ENCODE assay signal across 8 cellular contexts in genomic region chr11:46917109-46918086, GRCh38. TPM values are rescaled to one million over a fixed set of nuclear protein-coding genes. Genes with fewer than 3 reads are reported as not detected.
DNase-seq lines count a peak whose midpoint lies in the region; ATAC-seq and TF ChIP-seq lines count a peak whose summit lies in the region.

No MANE protein-coding gene starts in this region.

- intact Hi-C loops in left cardiac atrium (cut with DNase I) (loop anchor here in 1 of 2 donors (5.0 kb wide), 1 partner anchor 85 kb away; no protein-coding TSS in a partner anchor), mammary epithelial cell (cut with micrococcal nuclease) (loop anchor here (2.0 kb wide), 2 partner anchors 19 to 29 kb away; partner anchors contain the start of gene CSTPP1), mucosa of descending colon (cut with DNase I, micrococcal nuclease) (loop anchor here in 1 of 2 donors (10.0 kb wide), 1 partner anchor 237 kb away; no protein-coding TSS in a partner anchor), aorta (cut with DNase I) (no loop called here)

- H3K27ac ChIP-seq in cardiac muscle cell (peak overlapping the region; percentile 70), mammary epithelial cell (ENCODE audit: insufficient read depth, low read depth, low read length) (peak overlapping the region; percentile 44), aorta (ENCODE audit: low read depth in 1 of 2, low read length in 2 of 2) (no peak overlapping the region)

- H2AFZ ChIP-seq in mammary epithelial cell (ENCODE audit: low read depth, low read length): peak overlapping the region; percentile 98

- peak overlapping the region; percentile 94 for H3K4me2 ChIP-seq in mammary epithelial cell (ENCODE audit: insufficient read depth, low read depth, low read length)

- no peak for ATAC-seq in left cardiac atrium
- peak; percentile 10 for ATAC-seq in mucosa of descending colon
- no peak for ATAC-seq in aorta (ENCODE audit: low FRiP score)
- ATAC-seq in GM18502 (IDR thresholded peaks at IDR 0.05; ENCODE audit: poor library complexity, unreplicated experiment): no peak

- no peaks in the 10 kb centered on the region for H3K36me3 ChIP-seq in cardiac muscle cell
- no peaks in the 10 kb centered on the region for H3K36me3 ChIP-seq in mammary epithelial cell (ENCODE audit: insufficient read depth, low read length)
- no peaks in the 10 kb centered on the region for H3K36me3 ChIP-seq in mucosa of descending colon (ENCODE audit: low read depth)
- H3K36me3 ChIP-seq in aorta (ENCODE audit: control insufficient read depth in 1 of 2, insufficient read depth in 2 of 2, low read length in 1 of 2): no peaks in the 10 kb centered on the region

- peak overlapping the region; percentile 59 for H3K9ac ChIP-seq in mammary epithelial cell (ENCODE audit: insufficient read depth, low read length)

- H3K79me2 ChIP-seq in mammary epithelial cell (ENCODE audit: insufficient read depth, low read length): no peaks in the 10 kb centered on the region

- WGBS in mammary epithelial cell (ENCODE audit: low coverage, missing lambda C conversion rate): under 1% methylated on average over 38 of the region's 55 CpGs
- 1% methylated on average over 55 of the region's 55 CpGs for WGBS in aorta, 2 donors

- CTCF ChIA-PET in mammary epithelial cell (lab: Charles Lee; ENCODE audit: low non-redundant PET): interaction anchor here (0.6 to 0.7 kb wide), 2 partner anchors 12 to 949 kb away, joined by 3 to 5 read pairs; no protein-coding TSS in a partner anchor

- H3K9me3 ChIP-seq in cardiac muscle cell (ENCODE audit: low read depth) (no peaks in the 10 kb centered on the region), mammary epithelial cell (replicated peaks; ENCODE audit: insufficient read depth, low read length) (no peaks in the 10 kb centered on the region), mucosa of descending colon (no peaks in the 10 kb centered on the region), aorta (ENCODE audit: control insufficient read depth, low read length) (no peaks in the 10 kb centered on the region)

- DNase-seq in cardiac muscle cell (ENCODE audit: low read depth in 1 of 2, low spot score in 1 of 2): no peak
- no peak for DNase-seq in left cardiac atrium
- DNase-seq in mammary epithelial cell: no peak
- peak in 1 of 3 donors; percentile 43 for DNase-seq in mucosa of descending colon
- no peak for DNase-seq in aorta
- no peak for DNase-seq in ureter (ENCODE audit: low spot score)
- no peak for DNase-seq in stimulated activated CD4-positive, alpha-beta T cell treated with anti-CD3 and anti-CD28 coated beads, Interleukin-2, amount 100 ng/mL, for 48 hours

- H3K4me1 ChIP-seq in cardiac muscle cell (ENCODE audit: low read depth) (peaks cover 43% of the 10 kb centered on the region), mammary epithelial cell (ENCODE audit: insufficient read depth, low read length) (peaks cover 38% of the 10 kb centered on the region), mucosa of descending colon (ENCODE audit: low read depth) (peaks cover 12% of the 10 kb centered on the region), aorta (ENCODE audit: control insufficient read depth in 1 of 2, insufficient read depth in 2 of 2, low read length in 2 of 2) (no peaks in the 10 kb centered on the region)

- H3K4me3 ChIP-seq in cardiac muscle cell (peak overlapping the region; percentile 51), mammary epithelial cell (replicated peaks in 1 of 3; ENCODE audit: insufficient read depth in 1 of 3, low read depth in 2 of 3, low read length in 3 of 3) (peak overlapping the region; percentile 57 to 66 (median 62)), mucosa of descending colon (peak overlapping the region; percentile 33), aorta (ENCODE audit: low read length in 2 of 2) (peak overlapping the region; percentile 55 to 60)

- H3K27me3 ChIP-seq in cardiac muscle cell (no peaks in the 10 kb centered on the region), mammary epithelial cell (ENCODE audit: insufficient read depth, low read length) (no peaks in the 10 kb centered on the region), aorta (ENCODE audit: control insufficient read depth in 1 of 2, insufficient read depth in 2 of 2, low read length in 1 of 2) (no peaks in the 10 kb centered on the region)

- dilution Hi-C loops in mammary epithelial cell (cut with HindIII; ENCODE audit: low sequenced_read_pairs): loop anchor here (25.0 kb wide), 1 partner anchor 245 kb away; no protein-coding TSS in a partner anchor

- no TSS peak for BruUV-seq in mammary epithelial cell (replicated peaks; lab: Mats Ljungman, UMichigan)

- TF ChIP-seq CTCF in cardiac muscle cell (IDR thresholded peaks at IDR 0.05; ENCODE audit: low read depth, low read length) (no peak), mammary epithelial cell (conservative IDR thresholded peaks at IDR 0.05 in 1 of 2, IDR thresholded peaks at IDR 0.05 in 1 of 2; ENCODE audit: extremely low read depth in 1 of 2, insufficient read depth in 1 of 2, low read depth in 1 of 2, low read length in 2 of 2) (no peak), mucosa of descending colon (IDR thresholded peaks at IDR 0.05) (no peak)

- in situ Hi-C loops in mammary epithelial cell (cut with MboI; ENCODE audit: low sequenced_read_pairs in 2 of 2): loop anchor here in 1 of 2 donors (10.0 kb wide), 1 partner anchor 237 kb away; no protein-coding TSS in a partner anchor

- no peaks in the 10 kb centered on the region for H4K20me1 ChIP-seq in mammary epithelial cell (ENCODE audit: insufficient read depth, low read length)

RNA-seq across cellular contexts. Expression of gene LRP4, which starts 1.0 kb away (rescaled TPM):
- total RNA-seq in cardiac muscle cell (14.6 and 19.2 TPM in 2 replicates), left cardiac atrium (10 to 100 TPM; 20.2 to 21.0 TPM), mammary epithelial cell (1 to 10 TPM; 2.7 to 5.7 TPM), mucosa of descending colon (10 to 100 TPM; 19.7 to 50.0 (median 35.3) TPM), aorta (1 to 10 TPM; 4.0 to 8.6 TPM), ureter (8.6 TPM)
- polyA plus RNA-seq in cardiac muscle cell (14.6 and 15.9 TPM in 2 replicates), mammary epithelial cell (3.8 TPM), aorta (1 to 10 TPM in 1 of 2 donors, under 1 TPM in 1; 0.90 to 2.1 TPM)
- 7.0 TPM for polyA minus RNA-seq in mammary epithelial cell

RNA-seq across cellular contexts. Expression of gene CSTPP1, which starts 19.2 kb away (rescaled TPM):
- total RNA-seq in cardiac muscle cell: 46.4 and 49.7 TPM in 2 replicates
- polyA plus RNA-seq in cardiac muscle cell: 81.6 and 83.6 TPM in 2 replicates
- total RNA-seq in left cardiac atrium: 10 to 100 TPM; 11.4 to 12.3 TPM
- total RNA-seq in mammary epithelial cell: 10 to 100 TPM; 25.7 to 35.0 TPM
- 31.6 TPM for polyA plus RNA-seq in mammary epithelial cell
- polyA minus RNA-seq in mammary epithelial cell: 25.9 TPM
- total RNA-seq in mucosa of descending colon: 10 to 100 TPM; 31.9 to 41.1 (median 32.8) TPM
- 10 to 100 TPM; 19.1 to 22.7 TPM for total RNA-seq in aorta
- polyA plus RNA-seq in aorta: 10 to 100 TPM; 12.5 to 26.0 TPM
- 43.0 TPM for total RNA-seq in ureter

Comparison
In these comparisons a context has a peak if more than half of its experiments do, and no peak if none do; other contexts are left out.
1. H3K27ac ChIP-seq: peak in cardiac muscle cell (single experiment) and mammary epithelial cell (single experiment); none in aorta (0 of 2).
2. Peak in every context shown above with its lines, with median percentiles within 50 percentile points of each other: H3K4me3 ChIP-seq.